15 cellular contexts compared by ENCODE assay signal in the genomic region with DNA sequence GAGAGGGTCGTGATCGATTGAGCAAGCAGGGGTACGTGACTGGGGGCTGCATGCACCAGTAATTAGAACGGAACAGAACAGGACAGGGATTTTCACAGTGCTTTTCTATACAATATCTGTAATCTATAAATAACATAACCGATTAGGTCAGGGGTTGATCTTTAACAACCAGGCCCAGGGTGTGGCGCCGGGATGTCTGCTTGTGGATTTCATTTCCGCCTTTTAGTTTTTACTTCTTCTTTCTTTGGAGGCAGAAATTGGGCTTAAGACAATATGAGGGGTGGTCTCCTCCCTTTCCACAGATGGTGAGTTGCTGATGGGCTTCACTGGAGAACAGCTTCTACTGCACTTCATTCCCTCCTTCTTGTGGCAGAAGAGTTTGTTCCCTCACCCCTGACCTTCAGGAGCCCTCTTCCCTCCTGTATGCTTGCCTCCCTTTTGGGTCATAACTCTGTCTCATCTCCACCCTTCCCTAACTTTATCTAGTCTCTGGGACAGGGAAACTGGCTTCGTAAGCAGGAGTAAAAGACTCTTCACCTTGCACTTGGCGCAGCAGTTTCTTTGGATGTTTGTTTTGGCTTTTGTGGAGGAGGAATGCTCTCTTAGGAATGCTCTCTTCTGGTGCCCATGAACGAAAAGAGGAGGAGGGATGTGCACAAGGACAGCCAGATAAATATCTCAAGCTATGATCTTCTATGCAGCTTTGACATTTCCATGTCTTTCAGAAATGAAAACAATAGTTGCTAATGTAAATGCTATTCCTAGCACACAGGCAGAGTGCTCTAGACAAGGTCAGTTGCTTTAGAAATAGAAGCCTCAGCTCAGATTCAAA.
DNase-seq lines count a peak whose midpoint lies in the region; ATAC-seq and TF ChIP-seq lines count a peak whose summit lies in the region.
"Had no signal": no experiment of that assay in that cellular context is flagged by ENCODE, and none has a peak within 500 bp of the region (broad histone marks: within the 10 kb centered on the region; RNA-seq: fewer than 3 reads in every experiment).

No MANE protein-coding gene starts in this region.

- WGBS in GM23248 (ENCODE audit: low coverage in 1 of 2, low lambda C conversion rate in 2 of 2, missing lambda C conversion rate in 2 of 2), 2 experiments = 89 to 90% methylated on average over 11 of the region's 11 CpGs

- H3K4me1 ChIP-seq in GM23248 (ENCODE audit: insufficient read depth) = peaks cover 54% of the 10 kb centered on the region
- peaks cover 64% of the 10 kb centered on the region for H3K4me1 ChIP-seq in OCI-LY3 (ENCODE audit: low read length)

- peak; percentile 13 for DNase-seq in GM23248
- no peak for DNase-seq in chondrocyte (ENCODE audit: low spot score)
- DNase-seq in sciatic nerve (ENCODE audit: low spot score) = no peak
- DNase-seq in NCI-H526 treated with DMSO at 0.1 percent for 48 hours (lab: John Stamatoyannopoulos, UW) = no peak
- DNase-seq in NCI-H2081 (lab: John Stamatoyannopoulos, UW) = no peak
- DNase-seq in HEK293T (ENCODE audit: extremely low spot score) = no peak
- DNase-seq: activated naive CD4-positive, alpha-beta T cell; effector memory CD8-positive, alpha-beta T cell; islet precursor cell; NCI-H1048 had no signal

- H4K20me1 ChIP-seq in GM23248 (ENCODE audit: insufficient read depth) (no peaks in the 10 kb centered on the region), OCI-LY3 (ENCODE audit: insufficient read depth, low read length) (no peaks in the 10 kb centered on the region)

- no peaks in the 10 kb centered on the region for H3K9me2 ChIP-seq in GM23248 (ENCODE audit: insufficient read depth)

- H3K4me2 ChIP-seq in GM23248 (ENCODE audit: unreplicated experiment) (no peak overlapping the region), OCI-LY3 (ENCODE audit: low read length) (peak overlapping the region; percentile 61)

- peaks cover 32% of the 10 kb centered on the region for H3F3A ChIP-seq in GM23248 (ENCODE audit: insufficient read depth)

- peaks cover 86% of the 10 kb centered on the region for H3K4me1 Mint-ChIP-seq in chondrocyte (ENCODE audit: low read depth)

- H3K9ac ChIP-seq in GM23248 = no peak overlapping the region
- H3K9ac ChIP-seq in OCI-LY3 (ENCODE audit: low read length) = peak overlapping the region; percentile 83

- intact Hi-C loops in sciatic nerve (cut with DNase I) = no loop called here

- H3K27me3 Mint-ChIP-seq in chondrocyte (ENCODE audit: low read depth) = no peaks in the 10 kb centered on the region
- H3K27me3 Mint-ChIP-seq: effector memory CD8-positive, alpha-beta T cell; progenitor cell of endocrine pancreas had no signal

- H3K4me3 ChIP-seq in GM23248 = no peak overlapping the region
- peak overlapping the region; percentile 39 for H3K4me3 ChIP-seq in OCI-LY3 (ENCODE audit: low read length)
- H3K4me3 ChIP-seq: cardiac muscle cell, GM12878, suprapubic skin had no signal

- ATAC-seq in sciatic nerve = peak; percentile 48
- ATAC-seq: effector memory CD8-positive, alpha-beta T cell; GM12878 had no signal

- no peaks in the 10 kb centered on the region for H3K36me3 ChIP-seq in GM23248 (ENCODE audit: low read depth)
- H3K36me3 ChIP-seq in OCI-LY3 (replicated peaks; ENCODE audit: low read depth, low read length) = peaks cover 16% of the 10 kb centered on the region
- H3K36me3 ChIP-seq: cardiac muscle cell, suprapubic skin had no signal

- no peak overlapping the region for H3K4me3 Mint-ChIP-seq in chondrocyte (ENCODE audit: unreplicated experiment)
- H3K4me3 Mint-ChIP-seq: effector memory CD8-positive, alpha-beta T cell had no signal

- TF ChIP-seq CTCF in OCI-LY3 (IDR thresholded peaks at IDR 0.05; ENCODE audit: low read depth, low read length) (no peak), chondrocyte (IDR thresholded peaks at IDR 0.05) (no peak)

- no peak overlapping the region for H3K27ac ChIP-seq in GM23248
- peak overlapping the region; percentile 98 for H3K27ac ChIP-seq in OCI-LY3 (ENCODE audit: low read length)
- H3K27ac ChIP-seq: cardiac muscle cell, suprapubic skin had no signal

- CTCF ChIA-PET in HEK293T (lab: Yijun Ruan, JAX) = no interaction called here

- H3K9me3 Mint-ChIP-seq in chondrocyte (ENCODE audit: low read depth) = peaks cover under 1% of the 10 kb centered on the region
- H3K9me3 Mint-ChIP-seq: effector memory CD8-positive, alpha-beta T cell had no signal

- no peaks in the 10 kb centered on the region for H3K9me3 ChIP-seq in GM23248 (ENCODE audit: low read depth)
- no peaks in the 10 kb centered on the region for H3K9me3 ChIP-seq in OCI-LY3 (ENCODE audit: insufficient read depth, low read length)
- H3K9me3 ChIP-seq: suprapubic skin had no signal

- H3K36me3 Mint-ChIP-seq in chondrocyte (ENCODE audit: low read depth) = no peaks in the 10 kb centered on the region

- peak overlapping the region; percentile 74 for H3K27ac Mint-ChIP-seq in chondrocyte (ENCODE audit: unreplicated experiment)
- H3K27ac Mint-ChIP-seq: effector memory CD8-positive, alpha-beta T cell; progenitor cell of endocrine pancreas had no signal

- in situ Hi-C loops in GM23248 (cut with MboI) = no loop called here

- H3K79me2 ChIP-seq in GM23248 (ENCODE audit: insufficient read depth) = no peaks in the 10 kb centered on the region
- H3K79me2 ChIP-seq in OCI-LY3 (ENCODE audit: low read length) = no peaks in the 10 kb centered on the region

- no peak overlapping the region for H2AFZ ChIP-seq in GM23248
- peak overlapping the region; percentile 47; the same call in 1 of the 2 replicates for H2AFZ ChIP-seq in OCI-LY3 (ENCODE audit: low read depth, low read length)

- H3K27me3 ChIP-seq in GM23248 (replicated peaks; ENCODE audit: insufficient read depth) (no peaks in the 10 kb centered on the region), OCI-LY3 (ENCODE audit: low read depth, low read length) (no peaks in the 10 kb centered on the region)
- H3K27me3 ChIP-seq: cardiac muscle cell, suprapubic skin had no signal

- POLR2A ChIA-PET in HEK293T (lab: Yijun Ruan, JAX) = no interaction called here

TF ChIP-seq in HEK293T, 16 proteins besides CTCF, POLR2A, EP300 and RAD21:
- TF ChIP-seq TARDBP (IDR thresholded peaks at IDR 0.05) (no peak), ARNT (IDR thresholded peaks at IDR 0.05) (no peak), BHLHE40 (IDR thresholded peaks at IDR 0.05; ENCODE audit: borderline replicate concordance) (no peak), NFRKB (IDR thresholded peaks at IDR 0.05) (no peak), CTBP1 (IDR thresholded peaks at IDR 0.05; ENCODE audit: borderline replicate concordance) (no peak), SP1 (IDR thresholded peaks at IDR 0.05) (no peak), HDGF (IDR thresholded peaks at IDR 0.05; ENCODE audit: borderline replicate concordance) (no peak), SUZ12 (IDR thresholded peaks at IDR 0.05) (no peak), FOXA1 (IDR thresholded peaks at IDR 0.05) (no peak)
- TF ChIP-seq, protein P1, sequence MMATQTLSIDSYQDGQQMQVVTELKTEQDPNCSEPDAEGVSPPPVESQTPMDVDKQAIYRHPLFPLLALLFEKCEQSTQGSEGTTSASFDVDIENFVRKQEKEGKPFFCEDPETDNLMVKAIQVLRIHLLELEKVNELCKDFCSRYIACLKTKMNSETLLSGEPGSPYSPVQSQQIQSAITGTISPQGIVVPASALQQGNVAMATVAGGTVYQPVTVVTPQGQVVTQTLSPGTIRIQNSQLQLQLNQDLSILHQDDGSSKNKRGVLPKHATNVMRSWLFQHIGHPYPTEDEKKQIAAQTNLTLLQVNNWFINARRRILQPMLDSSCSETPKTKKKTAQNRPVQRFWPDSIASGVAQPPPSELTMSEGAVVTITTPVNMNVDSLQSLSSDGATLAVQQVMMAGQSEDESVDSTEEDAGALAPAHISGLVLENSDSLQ (IDR thresholded peaks at IDR 0.05) = no peak
